ENCODE assay signal across 16 cellular contexts in the genomic region with DNA sequence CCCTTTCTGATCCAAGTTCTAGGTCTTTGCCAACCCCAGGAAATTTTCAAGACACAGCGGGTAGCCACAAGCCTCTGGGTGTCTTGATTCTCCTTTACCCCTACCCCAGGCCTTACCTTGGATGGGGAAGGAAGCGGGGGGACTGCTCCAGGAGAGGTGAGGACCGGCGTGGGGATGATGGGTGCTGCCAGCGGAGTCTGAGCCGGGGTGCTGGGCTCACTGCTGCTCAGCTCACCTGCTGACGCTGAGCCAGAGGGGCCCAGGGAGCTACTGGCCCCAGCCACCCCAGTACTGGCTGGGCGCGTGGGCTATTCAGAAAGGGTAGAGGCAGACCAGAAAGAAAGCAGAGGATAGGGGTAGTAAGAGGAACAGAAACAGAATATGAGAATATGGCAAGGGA. TPM values are rescaled to one million over a fixed set of nuclear protein-coding genes. Genes with fewer than 3 reads are reported as not detected.
A peak's percentile ranks its signal among the peaks of the same experiment; 100 is the strongest.
DNase-seq lines count a peak whose midpoint lies in the region; ATAC-seq and TF ChIP-seq lines count a peak whose summit lies in the region.
"Had no signal": no experiment of that assay in that cellular context is flagged by ENCODE, and none has a peak within 500 bp of the region (broad histone marks: within the 10 kb centered on the region; RNA-seq: fewer than 3 reads in every experiment).

No MANE protein-coding gene starts in this region.

- H3K9me3 Mint-ChIP-seq in activated naive CD4-positive, alpha-beta T cell treated with anti-CD3 and anti-CD28 coated beads for 36 hours = no peaks in the 10 kb centered on the region
- no peaks in the 10 kb centered on the region for H3K9me3 Mint-ChIP-seq in activated naive CD4-positive, alpha-beta T cell treated with anti-CD3 and anti-CD28 coated beads, Interleukin-2, amount 50 U/mL, for 72 hours
- H3K9me3 Mint-ChIP-seq in chondrocyte (ENCODE audit: low read depth) (no peaks in the 10 kb centered on the region), neural crest cell (no peaks in the 10 kb centered on the region)
- H3K9me3 Mint-ChIP-seq in activated T-cell treated with anti-CD3 and anti-CD28 coated beads, Interleukin-2, amount 50 U/mL, for 24 hours = no peaks in the 10 kb centered on the region
- H3K9me3 Mint-ChIP-seq: CD4-positive, alpha-beta T cell; GM23338 had no signal

- TF ChIP-seq CTCF in chondrocyte (IDR thresholded peaks at IDR 0.05) (no peak), neural crest cell (conservative IDR thresholded peaks at IDR 0.05) (no peak)

- no peaks in the 10 kb centered on the region for H3K4me1 Mint-ChIP-seq in activated naive CD4-positive, alpha-beta T cell treated with anti-CD3 and anti-CD28 coated beads for 36 hours (ENCODE audit: low read depth)
- H3K4me1 Mint-ChIP-seq in chondrocyte (ENCODE audit: low read depth) (peaks cover 11% of the 10 kb centered on the region), neural crest cell (peaks cover 24% of the 10 kb centered on the region)
- no peaks in the 10 kb centered on the region for H3K4me1 Mint-ChIP-seq in activated T-cell treated with anti-CD3 and anti-CD28 coated beads, Interleukin-2, amount 50 U/mL, for 24 hours (ENCODE audit: low read depth)

- H3K4me3 Mint-ChIP-seq in activated naive CD4-positive, alpha-beta T cell treated with anti-CD3 and anti-CD28 coated beads for 36 hours = no peak overlapping the region
- H3K4me3 Mint-ChIP-seq in chondrocyte (ENCODE audit: unreplicated experiment) (no peak overlapping the region), neural crest cell (peak overlapping the region; percentile 28)
- H3K4me3 Mint-ChIP-seq in activated T-cell treated with anti-CD3 and anti-CD28 coated beads, Interleukin-2, amount 50 U/mL, for 24 hours = no peak overlapping the region
- H3K4me3 Mint-ChIP-seq: CD4-positive, alpha-beta T cell; GM23338 had no signal

- H3K36me3 Mint-ChIP-seq in activated naive CD4-positive, alpha-beta T cell treated with anti-CD3 and anti-CD28 coated beads for 36 hours (ENCODE audit: low read depth) = peaks cover 18% of the 10 kb centered on the region
- H3K36me3 Mint-ChIP-seq in activated naive CD4-positive, alpha-beta T cell treated with anti-CD3 and anti-CD28 coated beads, Interleukin-2, amount 50 U/mL, for 72 hours = peaks cover 0 to 6% of the 10 kb centered on the region in 2 donors
- H3K36me3 Mint-ChIP-seq in chondrocyte (ENCODE audit: low read depth) = peaks cover 44% of the 10 kb centered on the region
- peaks cover 8% of the 10 kb centered on the region for H3K36me3 Mint-ChIP-seq in neural crest cell (ENCODE audit: low read depth)
- H3K36me3 Mint-ChIP-seq in activated T-cell treated with anti-CD3 and anti-CD28 coated beads, Interleukin-2, amount 50 U/mL, for 24 hours (ENCODE audit: low read depth) = peaks cover 74% of the 10 kb centered on the region

- H3K27me3 Mint-ChIP-seq in activated naive CD4-positive, alpha-beta T cell treated with anti-CD3 and anti-CD28 coated beads for 36 hours (ENCODE audit: low read depth) = no peaks in the 10 kb centered on the region
- H3K27me3 Mint-ChIP-seq in chondrocyte (ENCODE audit: low read depth) = no peaks in the 10 kb centered on the region
- H3K27me3 Mint-ChIP-seq in neural crest cell (ENCODE audit: low read depth) = no peaks in the 10 kb centered on the region
- H3K27me3 Mint-ChIP-seq in activated T-cell treated with anti-CD3 and anti-CD28 coated beads, Interleukin-2, amount 50 U/mL, for 24 hours = no peaks in the 10 kb centered on the region
- H3K27me3 Mint-ChIP-seq: CD4-positive, alpha-beta T cell had no signal

- H3K27ac Mint-ChIP-seq in activated naive CD4-positive, alpha-beta T cell treated with anti-CD3 and anti-CD28 coated beads for 36 hours = peak overlapping the region; percentile 10
- no peak overlapping the region for H3K27ac Mint-ChIP-seq in activated naive CD4-positive, alpha-beta T cell treated with anti-CD3 and anti-CD28 coated beads, Interleukin-2, amount 50 U/mL, for 72 hours
- no peak overlapping the region for H3K27ac Mint-ChIP-seq in chondrocyte (ENCODE audit: unreplicated experiment)
- no peak overlapping the region for H3K27ac Mint-ChIP-seq in neural crest cell (ENCODE audit: unreplicated experiment)
- H3K27ac Mint-ChIP-seq in activated T-cell treated with anti-CD3 and anti-CD28 coated beads, Interleukin-2, amount 50 U/mL, for 24 hours = no peak overlapping the region
- H3K27ac Mint-ChIP-seq: CD4-positive, alpha-beta T cell had no signal

- DNase-seq in activated naive CD4-positive, alpha-beta T cell treated with anti-CD3 and anti-CD28 coated beads for 36 hours = no peak
- DNase-seq in activated naive CD4-positive, alpha-beta T cell treated with anti-CD3 and anti-CD28 coated beads, Interleukin-2, amount 50 U/mL, for 72 hours (ENCODE audit: low spot score in 2 of 2) = no peak
- DNase-seq in chondrocyte (ENCODE audit: low spot score) = peak; percentile 85
- no peak for DNase-seq in neural crest cell (ENCODE audit: low read depth, low spot score)
- DNase-seq in dedifferentiated amniotic fluid mesenchymal stem cell (ENCODE audit: extremely low spot score) = no peak
- DNase-seq in activated T-cell treated with anti-CD3 and anti-CD28 coated beads, Interleukin-2, amount 50 U/mL, for 24 hours = no peak
- no peak for DNase-seq in HPDE6-E6E7 (ENCODE audit: extremely low spot score)
- DNase-seq: AML-193; Calu3; CD4-positive, alpha-beta T cell; DMS79 treated with DMSO at 0.1 percent for 48 hours; GF-D8; HCEC 1CT had no signal

- intact Hi-C loops in activated naive CD4-positive, alpha-beta T cell treated with anti-CD3 and anti-CD28 coated beads for 36 hours (cut with micrococcal nuclease) = no loop called here

- CTCF ChIA-PET in activated naive CD4-positive, alpha-beta T cell treated with anti-CD3 and anti-CD28 coated beads for 36 hours (lab: Charles Lee) = no interaction called here

- ATAC-seq in activated naive CD4-positive, alpha-beta T cell treated with anti-CD3 and anti-CD28 coated beads, Interleukin-2, amount 50 U/mL, for 72 hours = no peak
- ATAC-seq: A549, GM23338 had no signal

RNA-seq across cellular contexts. Expression of a gene that starts 8.7 kb away (rescaled TPM):
- total RNA-seq in activated naive CD4-positive, alpha-beta T cell treated with anti-CD3 and anti-CD28 coated beads for 36 hours = 10 to 100 TPM; 54.0 to 61.7 TPM
- total RNA-seq in activated naive CD4-positive, alpha-beta T cell treated with anti-CD3 and anti-CD28 coated beads, Interleukin-2, amount 50 U/mL, for 72 hours = 10 to 100 TPM; 45.6 to 97.1 TPM
- 157 to 167 TPM (median 161 TPM) in 3 replicates for total RNA-seq in chondrocyte
- 198 and 202 TPM in 2 replicates for total RNA-seq in neural crest cell

RNA-seq across cellular contexts. Expression of a gene that starts 28.2 kb away (rescaled TPM):
- total RNA-seq in activated naive CD4-positive, alpha-beta T cell treated with anti-CD3 and anti-CD28 coated beads for 36 hours = 1 to 10 TPM; 1.1 to 2.3 TPM
- total RNA-seq in activated naive CD4-positive, alpha-beta T cell treated with anti-CD3 and anti-CD28 coated beads, Interleukin-2, amount 50 U/mL, for 72 hours = 1 to 10 TPM in 1 of 2 donors, under 1 TPM in 1; 0.89 to 1.6 TPM
- total RNA-seq in chondrocyte (0.65 to 2.2 TPM (median 1.2 TPM) in 3 replicates), neural crest cell (1.3 and 3.0 TPM in 2 replicates)
- total RNA-seq: HT1080 had no signal

RNA-seq across cellular contexts. Expression of a gene that starts 50.0 kb away (rescaled TPM):
- total RNA-seq in activated naive CD4-positive, alpha-beta T cell treated with anti-CD3 and anti-CD28 coated beads for 36 hours = 1 to 10 TPM; 2.6 to 3.4 TPM
- 1 to 10 TPM; 2.1 to 6.4 TPM for total RNA-seq in activated naive CD4-positive, alpha-beta T cell treated with anti-CD3 and anti-CD28 coated beads, Interleukin-2, amount 50 U/mL, for 72 hours
- 1.3 to 3.4 TPM (median 1.5 TPM) in 3 replicates for total RNA-seq in chondrocyte
- 7.3 and 7.9 TPM in 2 replicates for total RNA-seq in neural crest cell

RNA-seq across cellular contexts. Expression of a gene that starts 50.1 kb away (rescaled TPM):
- total RNA-seq in activated naive CD4-positive, alpha-beta T cell treated with anti-CD3 and anti-CD28 coated beads for 36 hours = 10 to 100 TPM; 67.2 to 70.8 TPM
- 100 to 1,000 TPM in 1 of 2 donors, 10 to 100 TPM in 1; 14.3 to 173 TPM for total RNA-seq in activated naive CD4-positive, alpha-beta T cell treated with anti-CD3 and anti-CD28 coated beads, Interleukin-2, amount 50 U/mL, for 72 hours
- total RNA-seq in chondrocyte (10.4 to 11.2 TPM (median 11.0 TPM) in 3 replicates), neural crest cell (56.9 and 57.8 TPM in 2 replicates)
